ENCODE assay signal across 32 cellular contexts in genomic region chr12:92394895-92395294, GRCh38.
DNase-seq lines count a peak whose midpoint lies in the region; ATAC-seq, FAIRE-seq and TF ChIP-seq lines count a peak whose summit lies in the region.
"Had no signal": no experiment of that assay in that cellular context is flagged by ENCODE, and none has a peak within 500 bp of the region (broad histone marks: within the 10 kb centered on the region; RNA-seq: fewer than 3 reads in every experiment).

No MANE protein-coding gene starts in this region.

- no peak overlapping the region for H3K9ac ChIP-seq in DND-41 (ENCODE audit: low read depth, low read length)

- H3K4me1 ChIP-seq in DND-41 (ENCODE audit: insufficient read depth, low read length): peaks cover 15% of the 10 kb centered on the region
- H3K4me1 ChIP-seq: ascending aorta, pancreas, thyroid gland had no signal

- no peak overlapping the region for H3K4me2 ChIP-seq in DND-41 (ENCODE audit: insufficient read depth, low read length)

- peaks cover 41% of the 10 kb centered on the region for H3K36me3 Mint-ChIP-seq in activated T-cell treated with anti-CD3 and anti-CD28 coated beads, Interleukin-2, amount 50 U/mL, for 24 hours (ENCODE audit: low read depth)
- H3K36me3 Mint-ChIP-seq in activated T-cell treated with anti-CD3 and anti-CD28 coated beads, Interleukin-2, amount 50 U/mL, for 4 hours (ENCODE audit: insufficient read depth): peaks cover 16% of the 10 kb centered on the region
- peaks cover 20% of the 10 kb centered on the region for H3K36me3 Mint-ChIP-seq in activated naive CD8-positive, alpha-beta T cell
- peaks cover 28% of the 10 kb centered on the region for H3K36me3 Mint-ChIP-seq in stimulated activated memory B cell treated with anti-CD40 and anti-IgM and Interleukin-4, amounts not matched to agents 10 μg/mL and 1 μg/mL and 100 μg/mL, for 72 hours

- no peak for DNase-seq in activated T-cell treated with anti-CD3 and anti-CD28 coated beads, Interleukin-2, amount 50 U/mL, for 24 hours
- no peak for DNase-seq in activated T-cell treated with anti-CD3 and anti-CD28 coated beads, Interleukin-2, amount 50 U/mL, for 4 hours
- no peak for DNase-seq in DND-41
- no peak for DNase-seq in medulla oblongata (ENCODE audit: extremely low spot score)
- no peak for DNase-seq in GM12891 (ENCODE audit: insufficient read length, low spot score)
- DNase-seq in left colon: no peak
- DNase-seq: activated CD4-positive, CD25-positive, alpha-beta regulatory T cell treated with anti-CD3 and anti-CD28 coated beads, Interleukin-2, amount 50 U/mL, for 72 hours; activated CD8-positive, alpha-beta memory T cell treated with anti-CD3 and anti-CD28 coated beads, Interleukin-2, amount 10 ng/mL, durations not matched to agents 7 days and 5 days; activated naive CD8-positive, alpha-beta T cell treated with anti-CD3 and anti-CD28 coated beads, Interleukin-2, amount 10 ng/mL, durations not matched to agents 7 days and 5 days; activated T-cell treated with anti-CD3 and anti-CD28 coated beads, Interleukin-2, amount 50 U/mL, for 72 hours; DMS53; effector CD8-positive, alpha-beta T cell; Kasumi-1; mammary epithelial cell; NCI-H1436 treated with DMSO at 0.1 percent for 48 hours; NCI-H2081 treated with DMSO at 0.1 percent for 48 hours; NCI-H2227 treated with DMSO at 0.1 percent for 48 hours; NCI-H526; pancreas; PC-3; stimulated activated naive CD8-positive, alpha-beta T cell treated with anti-CD3 and anti-CD28 coated beads, Interleukin-15, Interleukin-2, amounts not matched to agents 100 U/mL and 50 U/mL, for 24 hours; thyroid gland had no signal

- H3K79me2 ChIP-seq in DND-41 (ENCODE audit: insufficient read depth, low read length): no peaks in the 10 kb centered on the region

- no peak for TF ChIP-seq POLR2A in GM12891 (IDR thresholded peaks at IDR 0.05; ENCODE audit: low read depth, low read length)

- intact Hi-C loops in left colon (cut with DNase I, micrococcal nuclease): no loop called here

- no peak overlapping the region for H2AFZ ChIP-seq in DND-41 (ENCODE audit: low read depth, low read length)

- H4K20me1 ChIP-seq in DND-41 (ENCODE audit: insufficient read depth, low read length): no peaks in the 10 kb centered on the region

- no peak for ATAC-seq in activated T-cell treated with anti-CD3 and anti-CD28 coated beads, Interleukin-2, amount 50 U/mL, for 4 hours
- ATAC-seq in DND-41 (ENCODE audit: insufficient read depth, low read depth) (0 out of 3 replicates have a peak, but pooled peaks have one; percentile 47), left colon (no peak)
- no peak for ATAC-seq in stimulated activated memory B cell treated with anti-CD40 and anti-IgM and Interleukin-4, amounts not matched to agents 10 μg/mL and 1 μg/mL and 100 μg/mL, for 72 hours
- ATAC-seq: activated CD8-positive, alpha-beta memory T cell treated with anti-CD3 and anti-CD28 coated beads, Interleukin-2, amount 10 ng/mL, durations not matched to agents 7 days and 5 days; activated T-cell treated with anti-CD3 and anti-CD28 coated beads, Interleukin-2, amount 50 U/mL, for 72 hours; HCT116; HepG2; pancreas; PC-3; stimulated activated naive CD8-positive, alpha-beta T cell treated with anti-CD3 and anti-CD28 coated beads, Interleukin-15, Interleukin-2, amounts not matched to agents 100 U/mL and 50 U/mL, for 24 hours had no signal

- no peak for FAIRE-seq in GM12891 (lab: Jason Lieb, UNC)
- FAIRE-seq: G401.6, HepG2, pancreas, TTC549 had no signal

- H3K36me3 ChIP-seq in DND-41 (ENCODE audit: insufficient read depth, low read length): no peaks in the 10 kb centered on the region
- H3K36me3 ChIP-seq: ascending aorta, pancreas, thyroid gland, vagina had no signal

- no peaks in the 10 kb centered on the region for H3K27me3 Mint-ChIP-seq in activated T-cell treated with anti-CD3 and anti-CD28 coated beads, Interleukin-2, amount 50 U/mL, for 24 hours
- H3K27me3 Mint-ChIP-seq in activated T-cell treated with anti-CD3 and anti-CD28 coated beads, Interleukin-2, amount 50 U/mL, for 4 hours (ENCODE audit: low read depth): no peaks in the 10 kb centered on the region
- no peaks in the 10 kb centered on the region for H3K27me3 Mint-ChIP-seq in activated naive CD8-positive, alpha-beta T cell
- H3K27me3 Mint-ChIP-seq in stimulated activated memory B cell treated with anti-CD40 and anti-IgM and Interleukin-4, amounts not matched to agents 10 μg/mL and 1 μg/mL and 100 μg/mL, for 72 hours: no peaks in the 10 kb centered on the region
- H3K27me3 Mint-ChIP-seq: activated CD8-positive, alpha-beta memory T cell treated with anti-CD3 and anti-CD28 coated beads, Interleukin-2, amount 10 ng/mL, durations not matched to agents 7 days and 5 days; activated naive CD8-positive, alpha-beta T cell treated with anti-CD3 and anti-CD28 coated beads, Interleukin-2, amount 10 ng/mL, durations not matched to agents 7 days and 5 days had no signal

- no peaks in the 10 kb centered on the region for H3K27me3 ChIP-seq in DND-41 (ENCODE audit: insufficient read depth, low read length, poor library complexity)
- H3K27me3 ChIP-seq: ascending aorta, pancreas, thyroid gland, vagina had no signal

- peaks cover 27% of the 10 kb centered on the region for H3K9me3 ChIP-seq in DND-41 (ENCODE audit: insufficient read depth, low read length, severe bottlenecking)
- H3K9me3 ChIP-seq: pancreas, thyroid gland, vagina had no signal

- H3K4me3 ChIP-seq in DND-41 (ENCODE audit: low read depth in 1 of 2, low read length in 2 of 2): no peak overlapping the region
- H3K4me3 ChIP-seq: ascending aorta, coronary artery, pancreas, skin epidermis, thyroid gland, vagina had no signal

- peaks cover 42% of the 10 kb centered on the region for H3K9me3 Mint-ChIP-seq in activated T-cell treated with anti-CD3 and anti-CD28 coated beads, Interleukin-2, amount 50 U/mL, for 24 hours
- peaks cover 25% of the 10 kb centered on the region for H3K9me3 Mint-ChIP-seq in activated T-cell treated with anti-CD3 and anti-CD28 coated beads, Interleukin-2, amount 50 U/mL, for 4 hours
- H3K9me3 Mint-ChIP-seq in activated naive CD8-positive, alpha-beta T cell (ENCODE audit: low read depth): peaks cover 12% of the 10 kb centered on the region
- peaks cover 10% of the 10 kb centered on the region for H3K9me3 Mint-ChIP-seq in stimulated activated memory B cell treated with anti-CD40 and anti-IgM and Interleukin-4, amounts not matched to agents 10 μg/mL and 1 μg/mL and 100 μg/mL, for 72 hours

- peak overlapping the region; percentile 82 for H3K27ac Mint-ChIP-seq in activated T-cell treated with anti-CD3 and anti-CD28 coated beads, Interleukin-2, amount 50 U/mL, for 24 hours
- H3K27ac Mint-ChIP-seq in activated naive CD8-positive, alpha-beta T cell: peak overlapping the region; percentile 82
- H3K27ac Mint-ChIP-seq in stimulated activated memory B cell treated with anti-CD40 and anti-IgM and Interleukin-4, amounts not matched to agents 10 μg/mL and 1 μg/mL and 100 μg/mL, for 72 hours: peak overlapping the region; percentile 32
- H3K27ac Mint-ChIP-seq: activated CD8-positive, alpha-beta memory T cell treated with anti-CD3 and anti-CD28 coated beads, Interleukin-2, amount 10 ng/mL, durations not matched to agents 7 days and 5 days; activated naive CD8-positive, alpha-beta T cell treated with anti-CD3 and anti-CD28 coated beads, Interleukin-2, amount 10 ng/mL, durations not matched to agents 7 days and 5 days; activated T-cell treated with anti-CD3 and anti-CD28 coated beads, Interleukin-2, amount 50 U/mL, for 72 hours had no signal

- no peak overlapping the region for H3K27ac ChIP-seq in DND-41 (ENCODE audit: low read length)
- H3K27ac ChIP-seq: ascending aorta, coronary artery, pancreas, thyroid gland, vagina had no signal

- no peak for TF ChIP-seq CTCF in DND-41 (IDR thresholded peaks at IDR 0.05; ENCODE audit: borderline replicate concordance, extremely low read depth, low read length, poor library complexity, severe bottlenecking)

- H3K4me3 Mint-ChIP-seq in activated T-cell treated with anti-CD3 and anti-CD28 coated beads, Interleukin-2, amount 50 U/mL, for 24 hours: no peak overlapping the region
- H3K4me3 Mint-ChIP-seq in activated T-cell treated with anti-CD3 and anti-CD28 coated beads, Interleukin-2, amount 50 U/mL, for 4 hours: no peak overlapping the region
- peak overlapping the region; percentile 27 for H3K4me3 Mint-ChIP-seq in activated naive CD8-positive, alpha-beta T cell
- H3K4me3 Mint-ChIP-seq in stimulated activated memory B cell treated with anti-CD40 and anti-IgM and Interleukin-4, amounts not matched to agents 10 μg/mL and 1 μg/mL and 100 μg/mL, for 72 hours: no peak overlapping the region
- H3K4me3 Mint-ChIP-seq: activated CD8-positive, alpha-beta memory T cell treated with anti-CD3 and anti-CD28 coated beads, Interleukin-2, amount 10 ng/mL, durations not matched to agents 7 days and 5 days; activated naive CD8-positive, alpha-beta T cell treated with anti-CD3 and anti-CD28 coated beads, Interleukin-2, amount 10 ng/mL, durations not matched to agents 7 days and 5 days had no signal

- peaks cover 84% of the 10 kb centered on the region for H3K4me1 Mint-ChIP-seq in activated T-cell treated with anti-CD3 and anti-CD28 coated beads, Interleukin-2, amount 50 U/mL, for 24 hours (ENCODE audit: low read depth)
- peaks cover 85% of the 10 kb centered on the region for H3K4me1 Mint-ChIP-seq in activated T-cell treated with anti-CD3 and anti-CD28 coated beads, Interleukin-2, amount 50 U/mL, for 4 hours (ENCODE audit: low read depth)
- H3K4me1 Mint-ChIP-seq in activated naive CD8-positive, alpha-beta T cell (ENCODE audit: low read depth): peaks cover 82% of the 10 kb centered on the region
- peaks cover 53% of the 10 kb centered on the region for H3K4me1 Mint-ChIP-seq in stimulated activated memory B cell treated with anti-CD40 and anti-IgM and Interleukin-4, amounts not matched to agents 10 μg/mL and 1 μg/mL and 100 μg/mL, for 72 hours

TF ChIP-seq in GM12891, 5 proteins besides CTCF, POLR2A, EP300 and RAD21:
- no peak for TF ChIP-seq PAX5 (IDR thresholded peaks at IDR 0.05; ENCODE audit: insufficient read depth, low read length, severe bottlenecking)
- no peak for TF ChIP-seq POLR2AphosphoS5 (IDR thresholded peaks at IDR 0.05; ENCODE audit: low read depth, low read length)
- no peak for TF ChIP-seq POU2F2 (IDR thresholded peaks at IDR 0.05; ENCODE audit: low read depth, low read length)
- TF ChIP-seq SPI1 (IDR thresholded peaks at IDR 0.05; ENCODE audit: low read depth, low read length): no peak
- no peak for TF ChIP-seq TAF1 (IDR thresholded peaks at IDR 0.05; ENCODE audit: low read depth, low read length)

Comparison
In these comparisons a context has a peak if more than half of its experiments do, and no peak if none do; other contexts are left out.
1. H3K27ac Mint-ChIP-seq: peak in every context shown above with its lines; median percentile 82 in activated T-cell treated with anti-CD3 and anti-CD28 coated beads, Interleukin-2, amount 50 U/mL, for 24 hours; 82 in activated naive CD8-positive, alpha-beta T cell; 32 in stimulated activated memory B cell treated with anti-CD40 and anti-IgM and Interleukin-4, amounts not matched to agents 10 μg/mL and 1 μg/mL and 100 μg/mL, for 72 hours.